Comparison of ENCODE assay signal across 1 cellular context in genomic region chr19:5622465-5623396, GRCh38.
TF ChIP-seq lines count a peak whose summit lies in the region.

TSS of gene SAFB (plus strand) at chr19:5623083. CDS start at chr19:5623206, 123 bp downstream.
TSS of gene SAFB2 (minus strand) at chr19:5622776. CDS start at chr19:5622715, 61 bp downstream.

TF ChIP-seq in GM23338, 12 proteins besides CTCF, POLR2A, EP300 and RAD21 (continued from another document):
- TF ChIP-seq ZNF462 (CRISPR knock-in tag; IDR thresholded peaks at IDR 0.05): no peak
- no peak for TF ChIP-seq REST (IDR thresholded peaks at IDR 0.05; ENCODE audit: unreplicated experiment)
- TF ChIP-seq POLR2AphosphoS5 (IDR thresholded peaks at IDR 0.05; ENCODE audit: low read depth): peak; percentile 93
- TF ChIP-seq STAT1 (IDR thresholded peaks at IDR 0.05; ENCODE audit: unreplicated experiment): no peak
- no peak for TF ChIP-seq EZH2phosphoT487 (IDR thresholded peaks at IDR 0.05; ENCODE audit: unreplicated experiment)
- no peak for TF ChIP-seq NANOG (IDR thresholded peaks at IDR 0.05; ENCODE audit: borderline replicate concordance)
- no peak for TF ChIP-seq ZNF114 (CRISPR knock-in tag; IDR thresholded peaks at IDR 0.05)
- no peak for TF ChIP-seq ZNF331 (CRISPR knock-in tag; IDR thresholded peaks at IDR 0.05; ENCODE audit: low read depth)
- no peak for TF ChIP-seq JUNB (IDR thresholded peaks at IDR 0.05; ENCODE audit: unreplicated experiment)
- TF ChIP-seq EZH2 (IDR thresholded peaks at IDR 0.05; ENCODE audit: low read depth, unreplicated experiment): no peak
- TF ChIP-seq ETS1 (IDR thresholded peaks at IDR 0.05): peak; percentile 58
